In the genomic region with DNA sequence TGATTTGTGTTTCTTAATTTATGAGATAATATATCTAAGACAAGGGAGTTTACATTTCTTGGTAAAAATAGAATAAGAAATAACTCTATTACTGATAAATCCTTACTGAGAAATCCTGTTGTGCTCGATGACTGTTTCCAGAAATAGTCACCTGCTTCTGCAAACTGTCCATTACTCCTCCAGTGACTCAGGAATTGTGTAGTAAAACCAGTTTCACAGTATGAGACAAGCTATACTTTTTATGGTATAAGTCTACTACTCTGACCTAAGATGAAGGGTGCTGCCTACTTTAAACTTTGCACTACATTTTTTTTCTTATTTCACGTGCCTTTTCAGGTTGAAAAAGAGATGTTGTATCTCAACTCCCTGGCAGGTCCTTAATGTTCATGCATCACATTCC, we compare ENCODE assay signal across 28 cellular contexts. TPM values are rescaled to one million over a fixed set of nuclear protein-coding genes. Genes with fewer than 3 reads are reported as not detected.
DNase-seq lines count a peak whose midpoint lies in the region; ATAC-seq, FAIRE-seq and TF ChIP-seq lines count a peak whose summit lies in the region.
"Had no signal": no experiment of that assay in that cellular context is flagged by ENCODE, and none has a peak within 500 bp of the region (broad histone marks: within the 10 kb centered on the region; RNA-seq: fewer than 3 reads in every experiment).

No MANE protein-coding gene starts in this region.

- CTCF ChIA-PET in activated CD4-positive, alpha-beta T cell treated with anti-CD3 and anti-CD28 coated beads for 36 hours (lab: Charles Lee) = no interaction called here

- H3K27ac ChIP-seq in colonic mucosa (peak overlapping the region; percentile 28), pancreas (no peak overlapping the region)
- H3K27ac ChIP-seq: A549, BLaER1, brain microvascular endothelial cell, spleen had no signal

- peaks cover 6% of the 10 kb centered on the region for H3K4me1 Mint-ChIP-seq in activated CD4-positive, alpha-beta T cell treated with anti-CD3 and anti-CD28 coated beads for 36 hours

- H3K9me3 ChIP-seq in colonic mucosa = no peaks in the 10 kb centered on the region
- no peaks in the 10 kb centered on the region for H3K9me3 ChIP-seq in pancreas
- H3K9me3 ChIP-seq: A549, BLaER1, HAP-1, spleen had no signal

- H3K36me3 ChIP-seq in colonic mucosa (no peaks in the 10 kb centered on the region), pancreas (no peaks in the 10 kb centered on the region)
- H3K36me3 ChIP-seq: BLaER1, brain microvascular endothelial cell, HAP-1, spleen had no signal

- H3K9ac ChIP-seq in colonic mucosa (ENCODE audit: low read depth in 2 of 2, low read length in 2 of 2) = no peak overlapping the region
- H3K9ac ChIP-seq: BLaER1 had no signal

- H3K9me3 Mint-ChIP-seq in activated CD4-positive, alpha-beta T cell treated with anti-CD3 and anti-CD28 coated beads for 36 hours (ENCODE audit: low read depth) = no peaks in the 10 kb centered on the region
- H3K9me3 Mint-ChIP-seq: activated naive CD8-positive, alpha-beta T cell treated with anti-CD3 and anti-CD28 coated beads, Interleukin-2, amount 10 ng/mL, durations not matched to agents 7 days and 5 days; IgD-negative memory B cell; neural crest cell had no signal

- no peak overlapping the region for H3K4me3 ChIP-seq in colonic mucosa
- H3K4me3 ChIP-seq in pancreas = no peak overlapping the region
- H3K4me3 ChIP-seq: A549, BLaER1, HAP-1, spleen had no signal

- TF ChIP-seq RAD21 in Ishikawa (IDR thresholded peaks at IDR 0.05; ENCODE audit: low read depth) = no peak

- POLR2A ChIA-PET in activated CD4-positive, alpha-beta T cell treated with anti-CD3 and anti-CD28 coated beads for 36 hours (lab: Charles Lee) = no interaction called here

- H3K27me3 ChIP-seq in colonic mucosa (no peaks in the 10 kb centered on the region), pancreas (no peaks in the 10 kb centered on the region)
- H3K27me3 ChIP-seq: BLaER1, brain microvascular endothelial cell, spleen had no signal

- intact Hi-C loops in activated CD4-positive, alpha-beta T cell treated with anti-CD3 and anti-CD28 coated beads for 36 hours (cut with DNase I, micrococcal nuclease) = no loop called here
- intact Hi-C loops in colonic mucosa (cut with DNase I) = no loop called here
- intact Hi-C loops in pancreas (cut with DNase I) = no loop called here

- H3K4me3 Mint-ChIP-seq in activated CD4-positive, alpha-beta T cell treated with anti-CD3 and anti-CD28 coated beads for 36 hours = no peak overlapping the region
- H3K4me3 Mint-ChIP-seq: activated naive CD8-positive, alpha-beta T cell treated with anti-CD3 and anti-CD28 coated beads, Interleukin-2, amount 10 ng/mL, durations not matched to agents 7 days and 5 days; IgD-negative memory B cell; neural crest cell had no signal

- TF ChIP-seq CTCF in colonic mucosa (IDR thresholded peaks at IDR 0.05) (no peak), pancreas (IDR thresholded peaks at IDR 0.05) (no peak)

- peaks cover 14% of the 10 kb centered on the region for H3K27me3 Mint-ChIP-seq in activated CD4-positive, alpha-beta T cell treated with anti-CD3 and anti-CD28 coated beads for 36 hours
- H3K27me3 Mint-ChIP-seq: IgD-negative memory B cell had no signal

- H3K4me1 ChIP-seq in colonic mucosa (no peaks in the 10 kb centered on the region), pancreas (peaks cover 0 to 25% (median 4%) of the 10 kb centered on the region in 3 donors)
- H3K4me1 ChIP-seq: BLaER1 had no signal

- WGBS in pancreas, 2 donors = 53 to 54% methylated on average over 2 of the region's 2 CpGs

- no peak overlapping the region for H3K27ac Mint-ChIP-seq in activated CD4-positive, alpha-beta T cell treated with anti-CD3 and anti-CD28 coated beads for 36 hours
- H3K27ac Mint-ChIP-seq: activated naive CD8-positive, alpha-beta T cell treated with anti-CD3 and anti-CD28 coated beads, Interleukin-2, amount 10 ng/mL, durations not matched to agents 7 days and 5 days; IgD-negative memory B cell had no signal

- 0 out of 2 replicates have a peak, but pooled peaks have one; percentile 13 for TF ChIP-seq EP300 in Ishikawa (IDR thresholded peaks at IDR 0.05; ENCODE audit: borderline replicate concordance)

- H3K36me3 Mint-ChIP-seq in activated CD4-positive, alpha-beta T cell treated with anti-CD3 and anti-CD28 coated beads for 36 hours (ENCODE audit: low read depth) = no peaks in the 10 kb centered on the region
- H3K36me3 Mint-ChIP-seq: IgD-negative memory B cell had no signal

- no peak for DNase-seq in activated CD4-positive, alpha-beta T cell treated with anti-CD3 and anti-CD28 coated beads for 36 hours
- no peak for DNase-seq in activated CD4-positive, alpha-beta T cell treated with anti-CD3 and anti-CD28 coated beads for 48 hours
- no peak for DNase-seq in colonic mucosa
- no peak for DNase-seq in pancreas
- DNase-seq: activated CD4-positive, alpha-beta T cell treated with anti-CD3 and anti-CD28 coated beads, Interleukin-2, amount 50 U/mL, for 4 hours; activated naive CD8-positive, alpha-beta T cell treated with anti-CD3 and anti-CD28 coated beads, Interleukin-2, amount 10 ng/mL, durations not matched to agents 7 days and 5 days; brain microvascular endothelial cell; DMS 273 treated with DMSO at 0.1 percent for 48 hours; erythroblast; NCI-H1930; NCI-H446; spleen; stimulated activated CD4-positive, alpha-beta T cell treated with anti-CD3 and anti-CD28 coated beads, Interleukin-4, amount 100 ng/mL, for 4 hours had no signal

- FAIRE-seq in pancreas (lab: Jason Lieb, UNC) = peak; percentile 70
- FAIRE-seq: A549, GM12891, urothelium cell line had no signal

- peak; percentile 93 for ATAC-seq in activated CD4-positive, alpha-beta T cell treated with anti-CD3 and anti-CD28 coated beads for 36 hours
- peak in 2 of 4 donors; percentile 41 to 47 for ATAC-seq in pancreas
- ATAC-seq in HG02759 (IDR thresholded peaks at IDR 0.05; ENCODE audit: unreplicated experiment) = no peak
- no peak for ATAC-seq in HG03378 (IDR thresholded peaks at IDR 0.05; ENCODE audit: unreplicated experiment)
- no peak for ATAC-seq in GM18870 (IDR thresholded peaks at IDR 0.05; ENCODE audit: unreplicated experiment)
- ATAC-seq: A549, left lobe of liver had no signal

TF ChIP-seq in Ishikawa, 13 proteins besides CTCF, POLR2A, EP300 and RAD21:
- TF ChIP-seq, protein P1, sequence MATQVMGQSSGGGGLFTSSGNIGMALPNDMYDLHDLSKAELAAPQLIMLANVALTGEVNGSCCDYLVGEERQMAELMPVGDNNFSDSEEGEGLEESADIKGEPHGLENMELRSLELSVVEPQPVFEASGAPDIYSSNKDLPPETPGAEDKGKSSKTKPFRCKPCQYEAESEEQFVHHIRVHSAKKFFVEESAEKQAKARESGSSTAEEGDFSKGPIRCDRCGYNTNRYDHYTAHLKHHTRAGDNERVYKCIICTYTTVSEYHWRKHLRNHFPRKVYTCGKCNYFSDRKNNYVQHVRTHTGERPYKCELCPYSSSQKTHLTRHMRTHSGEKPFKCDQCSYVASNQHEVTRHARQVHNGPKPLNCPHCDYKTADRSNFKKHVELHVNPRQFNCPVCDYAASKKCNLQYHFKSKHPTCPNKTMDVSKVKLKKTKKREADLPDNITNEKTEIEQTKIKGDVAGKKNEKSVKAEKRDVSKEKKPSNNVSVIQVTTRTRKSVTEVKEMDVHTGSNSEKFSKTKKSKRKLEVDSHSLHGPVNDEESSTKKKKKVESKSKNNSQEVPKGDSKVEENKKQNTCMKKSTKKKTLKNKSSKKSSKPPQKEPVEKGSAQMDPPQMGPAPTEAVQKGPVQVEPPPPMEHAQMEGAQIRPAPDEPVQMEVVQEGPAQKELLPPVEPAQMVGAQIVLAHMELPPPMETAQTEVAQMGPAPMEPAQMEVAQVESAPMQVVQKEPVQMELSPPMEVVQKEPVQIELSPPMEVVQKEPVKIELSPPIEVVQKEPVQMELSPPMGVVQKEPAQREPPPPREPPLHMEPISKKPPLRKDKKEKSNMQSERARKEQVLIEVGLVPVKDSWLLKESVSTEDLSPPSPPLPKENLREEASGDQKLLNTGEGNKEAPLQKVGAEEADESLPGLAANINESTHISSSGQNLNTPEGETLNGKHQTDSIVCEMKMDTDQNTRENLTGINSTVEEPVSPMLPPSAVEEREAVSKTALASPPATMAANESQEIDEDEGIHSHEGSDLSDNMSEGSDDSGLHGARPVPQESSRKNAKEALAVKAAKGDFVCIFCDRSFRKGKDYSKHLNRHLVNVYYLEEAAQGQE (IDR thresholded peaks at IDR 0.05; ENCODE audit: low read depth) = no peak
- 0 out of 2 replicates have a peak, but pooled peaks have one; percentile 31 for TF ChIP-seq FOXM1 (IDR thresholded peaks at IDR 0.05; ENCODE audit: borderline replicate concordance, low read depth)

RNA-seq across cellular contexts. Expression of a gene that starts 6.8 kb away (rescaled TPM):
- under 1 TPM; 0.37 TPM for total RNA-seq in activated CD4-positive, alpha-beta T cell treated with anti-CD3 and anti-CD28 coated beads for 36 hours
- total RNA-seq in colonic mucosa (10 to 100 TPM; 26.6 to 28.2 TPM), pancreas (10 to 100 TPM in 1 of 6 donors, 1 to 10 TPM in 5; 2.3 to 17.4 (median 4.3) TPM)
- 1 to 10 TPM; 3.4 to 3.6 TPM for polyA plus RNA-seq in pancreas
- total RNA-seq: activated naive CD8-positive, alpha-beta T cell treated with anti-CD3 and anti-CD28 coated beads, Interleukin-2, amount 10 ng/mL, durations not matched to agents 7 days and 5 days; glomerular endothelial cell; left lobe of liver; neural crest cell; pulmonary artery endothelial cell had no signal
- polyA plus RNA-seq: IgD-negative memory B cell had no signal

RNA-seq across cellular contexts. Expression of a gene that starts 21.6 kb away (rescaled TPM):
- 10 to 100 TPM; 36.6 to 40.2 TPM for total RNA-seq in activated CD4-positive, alpha-beta T cell treated with anti-CD3 and anti-CD28 coated beads for 36 hours
- total RNA-seq in colonic mucosa (10 to 100 TPM; 16.3 to 20.4 TPM), pancreas (1 to 10 TPM; 1.2 to 3.5 (median 2.3) TPM)
- polyA plus RNA-seq in pancreas = 1 to 10 TPM; 2.2 to 2.7 TPM

RNA-seq across cellular contexts. Expression of a gene that starts 56.0 kb away (rescaled TPM):
- total RNA-seq in activated CD4-positive, alpha-beta T cell treated with anti-CD3 and anti-CD28 coated beads for 36 hours = not detected
- total RNA-seq in colonic mucosa = not detected
- not detected for total RNA-seq in pancreas
- polyA plus RNA-seq in pancreas = not detected
- total RNA-seq: activated naive CD8-positive, alpha-beta T cell treated with anti-CD3 and anti-CD28 coated beads, Interleukin-2, amount 10 ng/mL, durations not matched to agents 7 days and 5 days; glomerular endothelial cell; left lobe of liver; neural crest cell; pulmonary artery endothelial cell; spleen; subcutaneous adipose tissue had no signal
- polyA plus RNA-seq: A549, IgD-negative memory B cell, spleen had no signal
